In the genomic region with DNA sequence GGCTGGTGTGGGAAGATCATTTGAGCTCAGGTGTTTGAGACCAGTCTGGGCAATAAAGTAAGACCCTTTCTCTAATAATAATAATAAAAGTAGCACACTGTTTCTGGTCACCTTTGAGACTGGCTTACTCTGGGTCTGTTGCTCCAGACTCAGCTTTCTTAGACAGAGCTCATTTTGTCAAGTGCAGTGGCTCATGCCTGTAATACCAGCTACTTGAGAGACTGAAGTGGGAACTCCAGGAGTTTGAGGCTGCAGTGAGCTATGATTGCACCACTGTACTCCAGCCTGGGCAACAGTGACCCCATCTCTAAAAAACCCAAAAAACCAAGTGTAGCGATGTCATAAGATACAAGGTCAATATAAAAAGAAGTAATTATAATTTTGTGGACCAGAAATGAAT, we compare ENCODE assay signal across 11 cellular contexts. TPM values are rescaled to one million over a fixed set of nuclear protein-coding genes. Genes with fewer than 3 reads are reported as not detected.
"Had no signal": no experiment of that assay in that cellular context is flagged by ENCODE, and none has a peak within 500 bp of the region (broad histone marks: within the 10 kb centered on the region; RNA-seq: fewer than 3 reads in every experiment).

No MANE protein-coding gene starts in this region.

- H3K36me3 ChIP-seq: HAP-1 had no signal

- ATAC-seq: HCT116, HepG2 had no signal

- H3K27ac Mint-ChIP-seq: HFFc6, IgD-negative memory B cell had no signal

- H3K27ac ChIP-seq: GM23248, HL-60 had no signal

- H3K4me3 Mint-ChIP-seq: HFFc6, IgD-negative memory B cell had no signal

- H3K4me3 ChIP-seq: GM23248, HAP-1 had no signal

- H3K9me3 Mint-ChIP-seq: HFFc6 had no signal

- H3K9me3 ChIP-seq: HAP-1 had no signal

- DNase-seq: GM23248, GOT3, H7, HFFc6 had no signal

- H3K4me1 ChIP-seq: HAP-1 had no signal

RNA-seq across cellular contexts. Expression of a gene that starts 36.4 kb away (rescaled TPM):
- total RNA-seq: GM23248, H4, H7, HT1080 had no signal
